In genomic region chr17:66834426-66834918, GRCh38 we compare ENCODE assay signal across 24 cellular contexts. TPM values are rescaled to one million over a fixed set of nuclear protein-coding genes. Genes with fewer than 3 reads are reported as not detected.
DNase-seq lines count a peak whose midpoint lies in the region; ATAC-seq and TF ChIP-seq lines count a peak whose summit lies in the region.
"Had no signal": no experiment of that assay in that cellular context is flagged by ENCODE, and none has a peak within 500 bp of the region (broad histone marks: within the 10 kb centered on the region; RNA-seq: fewer than 3 reads in every experiment).

No MANE protein-coding gene starts in this region.

- DNase-seq in OCI-LY7 (ENCODE audit: low spot score), result no peak
- DNase-seq in iPS DF 6.9 (ENCODE audit: low read depth, low spot score), result no peak
- no peak for DNase-seq in kidney glomerular epithelial cell (lab: John Stamatoyannopoulos, UW)
- DNase-seq: activated CD4-positive, alpha-beta T cell treated with anti-CD3 and anti-CD28 coated beads, Interleukin-2, amount 50 U/mL, for 4 hours; activated effector memory CD4-positive, alpha-beta T cell treated with anti-CD3 and anti-CD28 coated beads, Interleukin-2, amount 50 U/mL, for 16 hours; COR-L47; cortex of kidney; KG1; kidney; naive B cell; NCI-H1694 treated with DMSO at 0.1 percent for 48 hours; PC-3; SIG-M5; stimulated activated CD4-positive, alpha-beta T cell treated with anti-CD3 and anti-CD28 coated beads, Interleukin-1b, Interleukin-23, amount 100 ng/mL, for 48 hours; T-helper 17 cell had no signal

- H3K4me3 ChIP-seq in OCI-LY7 (ENCODE audit: low read depth, low read length, poor library complexity, severe bottlenecking) (no peak overlapping the region), iPS DF 6.9 (ENCODE audit: low read length) (peak overlapping the region; percentile 22; the same call in 1 of the 2 replicates), parathyroid adenoma (ENCODE audit: low read depth, low read length) (no peak overlapping the region)
- H3K4me3 ChIP-seq: thoracic aorta had no signal

- H3K4me2 ChIP-seq in OCI-LY7 (ENCODE audit: low read length) (peak overlapping the region; percentile 39; the same call in 1 of the 2 replicates), parathyroid adenoma (ENCODE audit: low read length) (no peak overlapping the region)

- BruUV-seq in OCI-LY7 (replicated peaks; lab: Mats Ljungman, UMichigan), result no TSS peak

- CTCF ChIA-PET in OCI-LY7 (lab: Charles Lee; ENCODE audit: unreplicated experiment), result no interaction called here

- H3K36me3 ChIP-seq in ES-I3 (ENCODE audit: insufficient read depth, low read length) (no peaks in the 10 kb centered on the region), OCI-LY7 (ENCODE audit: insufficient read depth, low read length) (no peaks in the 10 kb centered on the region), iPS DF 6.9 (ENCODE audit: control insufficient read depth, insufficient read depth, low read length) (no peaks in the 10 kb centered on the region), parathyroid adenoma (ENCODE audit: control insufficient read depth, insufficient read depth, low read length) (no peaks in the 10 kb centered on the region)
- H3K36me3 ChIP-seq: thoracic aorta had no signal

- WGBS in iPS DF 6.9 (ENCODE audit: insufficient coverage, insufficient read length), result no CpG with 5 or more reads among the region's 7 CpGs

- no peaks in the 10 kb centered on the region for H3K9me2 ChIP-seq in OCI-LY7 (ENCODE audit: insufficient read depth, low read length)

- H3K27ac ChIP-seq in OCI-LY7 (ENCODE audit: low read depth, low read length, poor library complexity, severe bottlenecking) (no peak overlapping the region), iPS DF 6.9 (ENCODE audit: low read length) (no peak overlapping the region), parathyroid adenoma (no peak overlapping the region)
- H3K27ac ChIP-seq: thoracic aorta, VCaP had no signal

- H3K27me3 ChIP-seq in iPS DF 6.9 (ENCODE audit: control insufficient read depth, insufficient read depth, low read length) (no peaks in the 10 kb centered on the region; the same call in 1 of the 2 replicates), parathyroid adenoma (ENCODE audit: control insufficient read depth, insufficient read depth, low read length) (no peaks in the 10 kb centered on the region)

- H3K4me1 ChIP-seq in ES-I3 (ENCODE audit: insufficient read depth, low read length) (peaks cover 9% of the 10 kb centered on the region), OCI-LY7 (ENCODE audit: insufficient read depth, low read length, poor library complexity, severe bottlenecking) (no peaks in the 10 kb centered on the region), iPS DF 6.9 (ENCODE audit: control insufficient read depth, insufficient read depth, low read length) (peaks cover 3% of the 10 kb centered on the region), parathyroid adenoma (peaks cover 12% of the 10 kb centered on the region)

- POLR2A ChIA-PET in OCI-LY7 (lab: Charles Lee), result interaction anchor here (0.6 kb wide), 1 partner anchor 18 kb away, joined by 3 read pairs; no protein-coding TSS in a partner anchor

- no peak for ATAC-seq in GM21529 (IDR thresholded peaks at IDR 0.05; ENCODE audit: unreplicated experiment)
- no peak for ATAC-seq in GM21367 (IDR thresholded peaks at IDR 0.05; ENCODE audit: unreplicated experiment)
- ATAC-seq: PC-3; stimulated activated memory B cell treated with anti-CD40 and anti-IgM and Interleukin-4, amounts not matched to agents 10 μg/mL and 1 μg/mL and 100 μg/mL, for 72 hours; T-helper 17 cell had no signal

- H3K79me2 ChIP-seq in OCI-LY7 (ENCODE audit: insufficient read depth, low read depth, low read length) (no peaks in the 10 kb centered on the region), parathyroid adenoma (no peaks in the 10 kb centered on the region)

- TF ChIP-seq CTCF in OCI-LY7 (conservative IDR thresholded peaks at IDR 0.05; ENCODE audit: low read length) (no peak), parathyroid adenoma (IDR thresholded peaks at IDR 0.05) (no peak)

- H2AFZ ChIP-seq in OCI-LY7 (ENCODE audit: low read length) (no peak overlapping the region), parathyroid adenoma (peak overlapping the region; percentile 53)

- H3K9me3 ChIP-seq in ES-I3 (ENCODE audit: control insufficient read depth, insufficient read depth, low read length) (no peaks in the 10 kb centered on the region), OCI-LY7 (ENCODE audit: low read length) (no peaks in the 10 kb centered on the region), iPS DF 6.9 (ENCODE audit: control insufficient read depth, insufficient read depth, low read length) (no peaks in the 10 kb centered on the region), parathyroid adenoma (ENCODE audit: control insufficient read depth, low read length) (no peaks in the 10 kb centered on the region)
- H3K9me3 ChIP-seq: thoracic aorta had no signal

- H3K9ac ChIP-seq in ES-I3 (ENCODE audit: low read depth, low read length) (peak overlapping the region; percentile 44; the same call in 1 of the 2 replicates), parathyroid adenoma (no peak overlapping the region)

- H4K20me1 ChIP-seq in OCI-LY7 (ENCODE audit: insufficient read depth, low read length), result no peaks in the 10 kb centered on the region

- intact Hi-C loops in OCI-LY7 (cut with micrococcal nuclease; ENCODE audit: unreplicated experiment), result no loop called here

RNA-seq across cellular contexts. Expression of gene CACNG5, which starts 0.4 kb away (rescaled TPM):
- not detected in 2 replicates for total RNA-seq in OCI-LY7 (2014; rRNA removed; shearing (Covaris generic))
- total RNA-seq in OCI-LY7 (2022), result not detected in 2 replicates
- total RNA-seq: kidney, lung microvascular endothelial cell, PC-3, progenitor cell of endocrine pancreas, T-helper 17 cell, thoracic aorta had no signal
